In the genomic region with DNA sequence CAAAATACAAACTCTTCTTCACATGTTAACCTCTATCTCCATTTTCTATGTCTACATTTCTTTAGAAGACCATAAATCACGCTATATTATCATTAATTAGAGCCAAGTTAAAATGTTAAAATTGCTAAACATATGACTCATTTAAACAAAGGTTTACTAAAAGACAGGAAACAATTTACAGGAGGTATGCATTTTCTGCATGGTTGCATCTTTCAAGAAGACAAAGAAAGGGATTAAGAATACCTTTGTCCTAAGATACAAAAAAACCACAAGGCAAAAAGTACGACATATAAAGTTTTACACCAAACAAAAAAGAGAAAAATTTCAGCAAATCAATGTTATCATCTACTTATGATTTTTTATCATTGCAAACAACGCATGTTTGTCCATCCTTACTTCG, we compare ENCODE assay signal across 18 cellular contexts.
"Had no signal": no experiment of that assay in that cellular context is flagged by ENCODE, and none has a peak within 500 bp of the region (broad histone marks: within the 10 kb centered on the region; RNA-seq: fewer than 3 reads in every experiment).

No MANE protein-coding gene starts in this region.

- H3K36me3 ChIP-seq: left lung, pancreas, stomach, vagina had no signal

- H3K27me3 ChIP-seq: dorsolateral prefrontal cortex, left lung, pancreas, stomach, vagina had no signal

- DNase-seq: activated CD4-positive, alpha-beta memory T cell treated with anti-CD3 and anti-CD28 coated beads for 36 hours; activated CD4-positive, alpha-beta T cell treated with anti-CD3 and anti-CD28 coated beads for 36 hours; activated naive CD4-positive, alpha-beta T cell; activated naive CD8-positive, alpha-beta T cell treated with anti-CD3 and anti-CD28 coated beads for 36 hours; activated T-cell treated with anti-CD3 and anti-CD28 coated beads, Interleukin-2, amount 50 U/mL, for 1 hour; caudate nucleus; dorsolateral prefrontal cortex; hypothalamus; kidney; left lung; pancreas; stimulated activated CD4-positive, alpha-beta T cell treated with anti-CD3 and anti-CD28 coated beads, Interleukin-4, amount 100 ng/mL, for 24 hours; stomach had no signal

- H3K4me1 ChIP-seq: left lung, pancreas, stomach, vagina had no signal

- ATAC-seq: activated CD4-positive, alpha-beta T cell treated with anti-CD3 and anti-CD28 coated beads for 36 hours; activated T-helper 17 cell treated with anti-CD3 and anti-CD28 coated beads, Interleukin-2, amount 50 U/mL, for 72 hours; left lung; sciatic nerve; stimulated activated effector memory CD8-positive, alpha-beta T cell treated with anti-CD3 and anti-CD28 coated beads, Interleukin-12 subunit alpha, Interleukin-12 subunit beta, amount 100 ng/mL, for 72 hours had no signal

- H3K27ac ChIP-seq: left lung, pancreas, stomach, vagina had no signal

- H3K4me3 ChIP-seq: dorsolateral prefrontal cortex, left lung, pancreas, smooth muscle cell, stomach, vagina had no signal

- H3K9me3 ChIP-seq: left lung, pancreas, stomach, vagina had no signal

- H3K4me2 ChIP-seq: smooth muscle cell had no signal
